15 cellular contexts compared by ENCODE assay signal in genomic region chr4:88569944-88570455, GRCh38. TPM values are rescaled to one million over a fixed set of nuclear protein-coding genes. Genes with fewer than 3 reads are reported as not detected.
DNase-seq lines count a peak whose midpoint lies in the region; ATAC-seq and TF ChIP-seq lines count a peak whose summit lies in the region.
"Had no signal": no experiment of that assay in that cellular context is flagged by ENCODE, and none has a peak within 500 bp of the region (broad histone marks: within the 10 kb centered on the region; RNA-seq: fewer than 3 reads in every experiment).

No MANE protein-coding gene starts in this region.

- H2BK5ac ChIP-seq in H9 (ENCODE audit: insufficient read length, low read length) (no peak overlapping the region), trophoblast cell (ENCODE audit: low read depth, low read length, poor library complexity) (no peak overlapping the region)

- H2BK20ac ChIP-seq in H9 (ENCODE audit: low read depth, low read length, poor library complexity, severe bottlenecking), result no peak overlapping the region

- H3K79me2 ChIP-seq in H9 (ENCODE audit: insufficient read depth, low read length) (no peaks in the 10 kb centered on the region), trophoblast cell (ENCODE audit: control insufficient read depth, insufficient read depth, low read length, poor library complexity) (no peaks in the 10 kb centered on the region)

- H4K20me1 ChIP-seq in H9 (ENCODE audit: control insufficient read depth, insufficient read depth, insufficient read length), result no peaks in the 10 kb centered on the region

- H2AFZ ChIP-seq in H9 (ENCODE audit: low read length), result peak overlapping the region; percentile 69
- no peak overlapping the region for H2AFZ ChIP-seq in trophoblast cell (ENCODE audit: insufficient read depth, low read length, poor library complexity)

- H3K4me1 ChIP-seq in H9 (ENCODE audit: insufficient read depth, low read length) (peaks cover 7% of the 10 kb centered on the region; the same call in 1 of the 2 replicates), trophoblast cell (ENCODE audit: control insufficient read depth in 1 of 2, insufficient read depth in 2 of 2, low read length in 2 of 2) (peaks cover 4 to 5% of the 10 kb centered on the region in 2 experiments)

- no peak overlapping the region for H4K8ac ChIP-seq in H9 (replicated peaks; ENCODE audit: insufficient read length, low read depth, low read length)
- H4K8ac ChIP-seq in trophoblast cell (ENCODE audit: low read depth, low read length), result no peak overlapping the region

- H3K23me2 ChIP-seq in H9 (ENCODE audit: insufficient read length, low read depth, low read length, poor library complexity, severe bottlenecking), result no peaks in the 10 kb centered on the region

- H3K9me3 Mint-ChIP-seq in H9 (no peaks in the 10 kb centered on the region; a peak in 1 of 5 replicates), chondrocyte (ENCODE audit: low read depth) (no peaks in the 10 kb centered on the region)

- H3K36me3 ChIP-seq in trophoblast cell (ENCODE audit: control insufficient read depth in 1 of 2, insufficient read depth in 2 of 2, low read length in 2 of 2), result no peaks in the 10 kb centered on the region

- H4K91ac ChIP-seq in H9 (ENCODE audit: insufficient read length, low read depth, low read length) (no peak overlapping the region), trophoblast cell (ENCODE audit: low read depth, low read length) (no peak overlapping the region)

- H3K27me3 ChIP-seq in H9 (ENCODE audit: insufficient read depth, low read length) (no peaks in the 10 kb centered on the region), trophoblast cell (ENCODE audit: insufficient read depth, low read length) (no peaks in the 10 kb centered on the region)

- H3K27me3 Mint-ChIP-seq in H9 (ENCODE audit: low read depth), result no peaks in the 10 kb centered on the region; the same call in 1 of the 2 replicates
- H3K27me3 Mint-ChIP-seq in chondrocyte (ENCODE audit: low read depth), result no peaks in the 10 kb centered on the region

- H3K9me3 ChIP-seq in H9 (ENCODE audit: control insufficient read depth, low read depth, low read length) (no peaks in the 10 kb centered on the region), trophoblast cell (ENCODE audit: insufficient read depth, low read depth, low read length) (no peaks in the 10 kb centered on the region)

- ATAC-seq in sciatic nerve, result no peak

- H3K23ac ChIP-seq in H9 (ENCODE audit: insufficient read length, low read depth, low read length) (no peak overlapping the region), trophoblast cell (ENCODE audit: low read length) (no peak overlapping the region)

- H3K27ac Mint-ChIP-seq in H9 (0 out of 7 replicates have a peak overlapping the region, but pooled peaks of 2 of the 3 experiments have one; percentile 19 to 50), chondrocyte (ENCODE audit: unreplicated experiment) (no peak overlapping the region)

- intact Hi-C loops in sciatic nerve (cut with DNase I), result no loop called here

- H2AK5ac ChIP-seq in H9 (ENCODE audit: insufficient read length, low read length) (no peak overlapping the region), trophoblast cell (ENCODE audit: low read length) (no peak overlapping the region)

- H3K4me2 ChIP-seq in H9 (ENCODE audit: insufficient read depth, insufficient read length, low read length), result no peak overlapping the region
- H3K4me2 ChIP-seq in trophoblast cell (ENCODE audit: low read length), result peak overlapping the region; percentile 22

- H3K4me3 ChIP-seq in trophoblast cell (ENCODE audit: low read depth, low read length), result no peak overlapping the region

- peak overlapping the region; percentile 45 for H3K18ac ChIP-seq in H9 (ENCODE audit: insufficient read length, low read depth, low read length)
- H3K18ac ChIP-seq in trophoblast cell (ENCODE audit: low read length), result no peak overlapping the region

- no peak overlapping the region for H4K5ac ChIP-seq in H9 (ENCODE audit: insufficient read length, low read depth, low read length)

- no peak overlapping the region for H3K9ac ChIP-seq in H9 (ENCODE audit: extremely low read depth, insufficient read length, low read length)
- no peak overlapping the region for H3K9ac ChIP-seq in trophoblast cell (ENCODE audit: low read length)

- H3K27ac ChIP-seq in H9 (ENCODE audit: insufficient read length, low read depth, low read length) (no peak overlapping the region), trophoblast cell (ENCODE audit: low read depth, low read length) (no peak overlapping the region)

- H2BK120ac ChIP-seq in H9 (ENCODE audit: low read depth, low read length, poor library complexity, severe bottlenecking) (no peak overlapping the region), trophoblast cell (ENCODE audit: insufficient read depth, low read length, poor library complexity) (no peak overlapping the region)

- H2BK12ac ChIP-seq in H9 (ENCODE audit: insufficient read length, low read depth, low read length) (no peak overlapping the region), trophoblast cell (ENCODE audit: low read length) (no peak overlapping the region)

- H3K4me1 Mint-ChIP-seq in H9 (peaks cover 14% of the 10 kb centered on the region in 2 experiments), chondrocyte (ENCODE audit: low read depth) (peaks cover 17% of the 10 kb centered on the region)

- H3K79me1 ChIP-seq in H9 (ENCODE audit: insufficient read depth, low read depth, low read length, poor library complexity, severe bottlenecking) (no peaks in the 10 kb centered on the region), trophoblast cell (ENCODE audit: low read length) (no peaks in the 10 kb centered on the region)

- H3K4ac ChIP-seq in H9 (ENCODE audit: low read depth, low read length), result no peak overlapping the region
- no peak overlapping the region for H3K4ac ChIP-seq in trophoblast cell (ENCODE audit: low read depth, low read length)

- H4K12ac ChIP-seq in trophoblast cell (ENCODE audit: low read depth, low read length), result no peak overlapping the region

- no peak overlapping the region for H2BK15ac ChIP-seq in H9 (ENCODE audit: low read depth, low read length)

- H3K4me3 Mint-ChIP-seq in H9 (no peak overlapping the region), chondrocyte (ENCODE audit: unreplicated experiment) (no peak overlapping the region)

- H3K36me3 Mint-ChIP-seq in H9 (ENCODE audit: insufficient read depth in 1 of 3, low read depth in 3 of 3), result no peaks in the 10 kb centered on the region
- no peaks in the 10 kb centered on the region for H3K36me3 Mint-ChIP-seq in chondrocyte (ENCODE audit: low read depth)

- no peak overlapping the region for H3T11ph ChIP-seq in H9 (ENCODE audit: low read length)

- no peak for TF ChIP-seq CTCF in H9 (conservative IDR thresholded peaks at IDR 0.05)
- no peak for TF ChIP-seq CTCF in chondrocyte (IDR thresholded peaks at IDR 0.05)

- no peak overlapping the region for H3K14ac ChIP-seq in H9 (ENCODE audit: insufficient read depth, low read length)
- no peak overlapping the region for H3K14ac ChIP-seq in trophoblast cell (ENCODE audit: low read length)

- DNase-seq in EH (ENCODE audit: low read depth) (peak; percentile 41), H9 (no peak), dedifferentiated amniotic fluid mesenchymal stem cell (ENCODE audit: extremely low spot score) (peak; percentile 22), trophoblast cell (peak in 1 of 2 donors; percentile 56), chondrocyte (ENCODE audit: low spot score) (no peak), sciatic nerve (ENCODE audit: low spot score) (no peak), NCI-H748 (lab: John Stamatoyannopoulos, UW; ENCODE audit: unreplicated experiment) (no peak)
- DNase-seq: C1 segment of cervical spinal cord, GOT3, MV-4-11, NCI-H1436, NCI-H2029 treated with DMSO at 0.1 percent for 48 hours, NCI-H510A treated with DMSO at 0.1 percent for 48 hours, SIG-M5, SW 1271 had no signal

- H3K56ac ChIP-seq in H9 (ENCODE audit: insufficient read length, low read depth, low read length), result no peak overlapping the region

RNA-seq across cellular contexts. Expression of gene HERC3, which starts 22.3 kb away (rescaled TPM):
- total RNA-seq in H9 (2021), result 2.9 and 3.1 TPM in 2 replicates
- 3.0 and 3.5 TPM in 2 replicates for polyA plus RNA-seq in trophoblast cell (2013)
- 14.0 to 16.7 TPM (median 16.6 TPM) in 3 replicates for total RNA-seq in chondrocyte
- total RNA-seq in sciatic nerve, result 46.5 TPM

RNA-seq across cellular contexts. Expression of gene PYURF, which starts 46.4 kb away (rescaled TPM):
- total RNA-seq in H9 (2021), result 41.7 and 44.2 TPM in 2 replicates
- polyA plus RNA-seq in trophoblast cell (2013), result 48.1 and 49.9 TPM in 2 replicates
- total RNA-seq in chondrocyte, result 54.9 to 59.9 TPM (median 59.5 TPM) in 3 replicates
- total RNA-seq in sciatic nerve, result 69.5 TPM

Comparison
In these comparisons a context has a peak if more than half of its experiments do, and no peak if none do; other contexts are left out.
1. DNase-seq: peak in EH (single experiment) and dedifferentiated amniotic fluid mesenchymal stem cell (single experiment); none in H9 (single experiment), chondrocyte (single experiment), sciatic nerve (single experiment) and NCI-H748 (single experiment).